8 cellular contexts compared by ENCODE assay signal in the genomic region with DNA sequence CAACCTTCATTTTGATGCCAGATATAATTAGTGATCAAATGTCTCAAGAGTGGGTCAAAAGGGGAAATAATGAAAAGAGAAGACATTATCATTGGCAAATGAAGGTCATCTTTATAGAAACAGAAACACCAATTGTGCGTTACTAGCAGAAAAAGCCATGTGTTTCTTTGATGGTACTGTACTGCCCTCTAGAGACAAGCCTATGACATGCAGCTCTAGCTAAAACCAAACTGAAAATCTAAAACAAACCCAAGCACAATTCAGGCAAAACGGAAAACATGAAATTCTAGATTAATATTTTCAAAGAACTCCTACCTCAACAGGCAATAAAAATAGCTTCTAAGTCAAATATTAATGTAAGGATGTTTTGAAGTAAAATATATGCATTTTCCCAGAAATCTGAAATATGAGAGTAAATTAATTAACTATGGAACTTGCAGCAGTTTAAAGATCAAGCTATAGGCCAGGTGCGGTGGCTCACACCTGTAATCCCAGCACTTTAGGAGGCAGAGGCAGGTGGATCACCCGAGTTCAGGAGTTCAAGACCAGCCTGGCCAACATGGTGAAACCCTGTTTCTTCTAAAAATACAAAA.
DNase-seq lines count a peak whose midpoint lies in the region; ATAC-seq lines count a peak whose summit lies in the region.

No MANE protein-coding gene starts in this region.

- no peaks in the 10 kb centered on the region for H3K27me3 ChIP-seq in naive thymus-derived CD4-positive, alpha-beta T cell (ENCODE audit: control insufficient read depth in 2 of 2, insufficient read depth in 2 of 2, low read length in 2 of 2)

- intact Hi-C loops in naive thymus-derived CD4-positive, alpha-beta T cell (cut with micrococcal nuclease): no loop called here

- peak; percentile 57 for ATAC-seq in GM19328 (IDR thresholded peaks at IDR 0.05; ENCODE audit: unreplicated experiment)
- ATAC-seq in effector memory CD8-positive, alpha-beta T cell (replicated peaks): peak; percentile 58
- ATAC-seq in naive thymus-derived CD4-positive, alpha-beta T cell: peak; percentile 70

- no peaks in the 10 kb centered on the region for H3K36me3 ChIP-seq in naive thymus-derived CD4-positive, alpha-beta T cell (ENCODE audit: control insufficient read depth in 2 of 3, insufficient read depth in 3 of 3, low read length in 3 of 3)

- no peaks in the 10 kb centered on the region for H3K36me3 Mint-ChIP-seq in effector memory CD8-positive, alpha-beta T cell (ENCODE audit: insufficient read depth)
- H3K36me3 Mint-ChIP-seq in naive thymus-derived CD4-positive, alpha-beta T cell: no peaks in the 10 kb centered on the region

- peaks cover 2 to 5% of the 10 kb centered on the region in 2 donors for H3K4me1 Mint-ChIP-seq in effector memory CD8-positive, alpha-beta T cell (ENCODE audit: low read depth in 2 of 2)
- peaks cover 0 to 6% (median 2%) of the 10 kb centered on the region in 7 donors for H3K4me1 Mint-ChIP-seq in naive thymus-derived CD4-positive, alpha-beta T cell

- no peak overlapping the region for H3K27ac ChIP-seq in naive thymus-derived CD4-positive, alpha-beta T cell (ENCODE audit: low read depth, low read length)

- CTCF ChIA-PET in naive thymus-derived CD4-positive, alpha-beta T cell (lab: Charles Lee): interaction anchor here (1.0 kb wide), 1 partner anchor 422 kb away, joined by 3 read pairs; no protein-coding TSS in a partner anchor

- POLR2A ChIA-PET in naive thymus-derived CD4-positive, alpha-beta T cell (lab: Charles Lee): no interaction called here

- no peaks in the 10 kb centered on the region for H3K9me3 Mint-ChIP-seq in effector memory CD8-positive, alpha-beta T cell
- peaks cover 0 to 2% (median 0%) of the 10 kb centered on the region in 11 donors for H3K9me3 Mint-ChIP-seq in naive thymus-derived CD4-positive, alpha-beta T cell

- H3K4me1 ChIP-seq in naive thymus-derived CD4-positive, alpha-beta T cell (ENCODE audit: control insufficient read depth in 2 of 2, insufficient read depth in 2 of 2, low read length in 2 of 2): no peaks in the 10 kb centered on the region

- H3K27me3 Mint-ChIP-seq in effector memory CD8-positive, alpha-beta T cell: peaks cover 8 to 13% of the 10 kb centered on the region in 2 donors
- H3K27me3 Mint-ChIP-seq in naive thymus-derived CD4-positive, alpha-beta T cell: peaks cover 2 to 18% (median 6%) of the 10 kb centered on the region in 5 donors

- H3K9me3 ChIP-seq in naive thymus-derived CD4-positive, alpha-beta T cell (ENCODE audit: control insufficient read depth in 2 of 3, low read length in 3 of 3): no peaks in the 10 kb centered on the region

- H3K4me3 Mint-ChIP-seq in effector memory CD8-positive, alpha-beta T cell: no peak overlapping the region
- H3K4me3 Mint-ChIP-seq in naive thymus-derived CD4-positive, alpha-beta T cell: peak overlapping the region in 2 of 10 donors; percentile 20 to 65

- no peak overlapping the region for H3K27ac Mint-ChIP-seq in effector memory CD8-positive, alpha-beta T cell
- no peak overlapping the region for H3K27ac Mint-ChIP-seq in naive thymus-derived CD4-positive, alpha-beta T cell

- peak; percentile 7 for DNase-seq in DMS53 treated with DMSO at 0.1 percent for 48 hours (lab: John Stamatoyannopoulos, UW; ENCODE audit: unreplicated experiment)
- peak; percentile 31 for DNase-seq in HPDE6-E6E7 (ENCODE audit: extremely low spot score)
- DNase-seq in NOMO-1 treated with DMSO at 0.1 percent for 48 hours (lab: John Stamatoyannopoulos, UW; ENCODE audit: unreplicated experiment): peak; percentile 49
- DNase-seq in effector memory CD8-positive, alpha-beta T cell: peak; percentile 7 to 9 (median 8)
- peak in 6 of 9 donors; percentile 15 to 46 (median 34) for DNase-seq in naive thymus-derived CD4-positive, alpha-beta T cell
- DNase-seq in stimulated activated CD4-positive, alpha-beta T cell treated with anti-CD3 and anti-CD28 coated beads, Interleukin-2, amount 100 ng/mL, for 48 hours: no peak
- DNase-seq in islet precursor cell: no peak

- H3K4me3 ChIP-seq in naive thymus-derived CD4-positive, alpha-beta T cell (ENCODE audit: low read length): no peak overlapping the region

Comparison
In these comparisons a context has a peak if more than half of its experiments do, and no peak if none do; other contexts are left out.
1. DNase-seq: peak in DMS53 treated with DMSO at 0.1 percent for 48 hours (single experiment), HPDE6-E6E7 (single experiment), NOMO-1 treated with DMSO at 0.1 percent for 48 hours (single experiment), effector memory CD8-positive, alpha-beta T cell (3 of 3) and naive thymus-derived CD4-positive, alpha-beta T cell (6 of 9); none in stimulated activated CD4-positive, alpha-beta T cell treated with anti-CD3 and anti-CD28 coated beads, Interleukin-2, amount 100 ng/mL, for 48 hours (0 of 2) and islet precursor cell (single experiment).
2. Peak in every context shown above with its lines, with median percentiles within 50 percentile points of each other: ATAC-seq.